Comparison of ENCODE assay signal across 39 cellular contexts in the genomic region with DNA sequence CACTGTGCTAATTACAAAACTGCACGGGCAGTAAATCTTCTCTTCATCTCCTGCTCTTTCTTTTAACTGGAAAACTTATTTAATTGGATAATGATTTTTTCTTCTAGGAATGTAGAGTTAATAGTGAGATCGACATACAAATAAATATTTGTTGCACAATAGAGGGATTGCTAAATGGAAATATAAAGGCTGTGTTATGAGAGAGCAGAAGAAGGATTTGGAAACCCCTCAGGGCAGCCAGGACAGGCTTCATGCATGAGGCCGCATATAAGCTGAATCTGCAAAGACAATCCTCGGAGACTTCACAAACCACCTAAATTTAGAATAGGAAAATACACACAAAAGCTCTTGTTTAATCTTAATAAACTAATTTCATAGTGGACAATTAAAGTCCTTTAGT. TPM values are rescaled to one million over a fixed set of nuclear protein-coding genes. Genes with fewer than 3 reads are reported as not detected.
"Had no signal": no experiment of that assay in that cellular context is flagged by ENCODE, and none has a peak within 500 bp of the region (broad histone marks: within the 10 kb centered on the region; RNA-seq: fewer than 3 reads in every experiment).

No MANE protein-coding gene starts in this region.

- DNase-seq: activated B cell treated with CpG ODN at 0.5 μM for 24 hours; activated CD4-positive, alpha-beta memory T cell treated with anti-CD3 and anti-CD28 coated beads for 36 hours; activated CD4-positive, alpha-beta T cell treated with anti-CD3 and anti-CD28 coated beads for 4 hours; activated CD4-positive, alpha-beta T cell treated with anti-CD3 and anti-CD28 coated beads, Interleukin-2, amount 10 ng/mL, durations not matched to agents 24 days and 14 days; activated CD4-positive, alpha-beta T cell treated with anti-CD3 and anti-CD28 coated beads, Interleukin-2, amount 50 U/mL, for 1 hour; activated CD4-positive, alpha-beta T cell treated with anti-CD3 and anti-CD28 coated beads, Interleukin-2, amount 50 U/mL, for 4 hours; activated CD4-positive, CD25-positive, alpha-beta regulatory T cell treated with anti-CD3 and anti-CD28 coated beads, Interleukin-2, amount 50 U/mL, for 72 hours; activated CD8-positive, alpha-beta memory T cell treated with anti-CD3 and anti-CD28 coated beads, Interleukin-2, amount 50 U/mL, for 4 hours; activated CD8-positive, alpha-beta T cell treated with anti-CD3 and anti-CD28 coated beads for 36 hours; activated effector memory CD4-positive, alpha-beta T cell treated with anti-CD3 and anti-CD28 coated beads, Interleukin-2, amount 50 U/mL, for 16 hours; activated gamma-delta T cell treated with Interleukin-2 at 50 U/mL for 16 hours; activated naive CD4-positive, alpha-beta T cell; activated naive CD4-positive, alpha-beta T cell treated with anti-CD3 and anti-CD28 coated beads for 36 hours; activated naive CD4-positive, alpha-beta T cell treated with anti-CD3 and anti-CD28 coated beads, Interleukin-2, amount 50 U/mL, for 16 hours; activated naive CD8-positive, alpha-beta T cell treated with anti-CD3 and anti-CD28 coated beads for 36 hours; activated T-cell treated with anti-CD3 and anti-CD28 coated beads for 4 hours; activated T-cell treated with anti-CD3 and anti-CD28 coated beads, Interleukin-2, amount 50 U/mL, for 1 hour; activated T-cell treated with anti-CD3 and anti-CD28 coated beads, Interleukin-2, amount 50 U/mL, for 4 hours; activated T-cell treated with anti-CD3 and anti-CD28 coated beads, Interleukin-2, amount 50 U/mL, for 72 hours; adrenal gland; amniotic stem cell; aorta; body of pancreas; brain microvascular endothelial cell; central memory CD4-positive, alpha-beta T cell; T-helper 1 cell; T-helper 2 cell; T-helper 9 cell had no signal

- H3K4me3 ChIP-seq: adrenal gland, body of pancreas, breast epithelium had no signal

- H3K27me3 Mint-ChIP-seq: activated B cell treated with CpG ODN at 0.5 μM for 24 hours; activated CD4-positive, alpha-beta memory T cell treated with anti-CD3 and anti-CD28 coated beads for 36 hours; activated CD8-positive, alpha-beta T cell treated with anti-CD3 and anti-CD28 coated beads for 36 hours; activated naive CD8-positive, alpha-beta T cell treated with anti-CD3 and anti-CD28 coated beads for 36 hours; activated T-helper 17 cell treated with anti-CD3 and anti-CD28 coated beads, Interleukin-2, amount 50 U/mL, for 72 hours had no signal

- H3K36me3 Mint-ChIP-seq: activated CD4-positive, alpha-beta memory T cell treated with anti-CD3 and anti-CD28 coated beads for 36 hours; activated naive CD4-positive, alpha-beta T cell treated with anti-CD3 and anti-CD28 coated beads, Interleukin-2, amount 50 U/mL, for 72 hours; activated naive CD8-positive, alpha-beta T cell treated with anti-CD3 and anti-CD28 coated beads for 36 hours had no signal

- ATAC-seq: activated CD8-positive, alpha-beta T cell treated with anti-CD3 and anti-CD28 coated beads for 36 hours; activated naive CD4-positive, alpha-beta T cell treated with anti-CD3 and anti-CD28 coated beads, Interleukin-2, amount 50 U/mL, for 72 hours; activated T-cell treated with anti-CD3 and anti-CD28 coated beads, Interleukin-2, amount 50 U/mL, for 4 hours; activated T-cell treated with anti-CD3 and anti-CD28 coated beads, Interleukin-2, amount 50 U/mL, for 72 hours; activated T-helper 17 cell treated with anti-CD3 and anti-CD28 coated beads, Interleukin-2, amount 50 U/mL, for 72 hours; body of pancreas had no signal

- H3K4me1 Mint-ChIP-seq: activated CD4-positive, alpha-beta T cell treated with anti-CD3 and anti-CD28 coated beads, Interleukin-2, amount 10 ng/mL, durations not matched to agents 24 days and 14 days; activated naive CD8-positive, alpha-beta T cell treated with anti-CD3 and anti-CD28 coated beads for 36 hours; activated T-helper 17 cell treated with anti-CD3 and anti-CD28 coated beads, Interleukin-2, amount 50 U/mL, for 72 hours had no signal

- H3K27me3 ChIP-seq: adrenal gland, body of pancreas, brain microvascular endothelial cell, breast epithelium had no signal

- H3K4me1 ChIP-seq: adrenal gland, body of pancreas, breast epithelium had no signal

- H3K4me3 Mint-ChIP-seq: activated B cell treated with CpG ODN at 0.5 μM for 24 hours; activated CD4-positive, alpha-beta memory T cell treated with anti-CD3 and anti-CD28 coated beads for 36 hours; activated CD4-positive, alpha-beta T cell treated with anti-CD3 and anti-CD28 coated beads, Interleukin-2, amount 10 ng/mL, durations not matched to agents 24 days and 14 days; activated CD8-positive, alpha-beta T cell treated with anti-CD3 and anti-CD28 coated beads for 36 hours; activated naive CD4-positive, alpha-beta T cell treated with anti-CD3 and anti-CD28 coated beads for 36 hours; activated naive CD8-positive, alpha-beta T cell treated with anti-CD3 and anti-CD28 coated beads for 36 hours; activated T-cell treated with anti-CD3 and anti-CD28 coated beads, Interleukin-2, amount 50 U/mL, for 4 hours; activated T-cell treated with anti-CD3 and anti-CD28 coated beads, Interleukin-2, amount 50 U/mL, for 72 hours; activated T-helper 1 cell treated with anti-CD3 and anti-CD28 coated beads, Interleukin-12 subunit alpha, Interleukin-12 subunit beta, Interleukin-2, Interleukin-4 antibody, amounts not matched to agents 30 ng/mL and 10 ng/mL and 1 ng/mL, durations not matched to agents 14 hours and 24 hours and 36 hours; activated T-helper 17 cell treated with anti-CD3 and anti-CD28 coated beads, Interleukin-2, amount 50 U/mL, for 72 hours; T-helper 1 cell treated with Interleukin-12 subunit alpha and Interleukin-12 subunit beta and Interleukin-4 antibody, amounts not matched to agents 30 μg/mL and 1 μg/mL, for 36 hours; T-helper 2 cell treated with Interferon-gamma antibody and Interleukin-4, amounts not matched to agents 5 μg/mL and 100 μg/mL, for 36 hours had no signal

- H3K27ac Mint-ChIP-seq: activated B cell treated with CpG ODN at 0.5 μM for 24 hours; activated CD4-positive, alpha-beta memory T cell treated with anti-CD3 and anti-CD28 coated beads for 36 hours; activated CD4-positive, alpha-beta T cell treated with anti-CD3 and anti-CD28 coated beads, Interleukin-2, amount 10 ng/mL, durations not matched to agents 24 days and 14 days; activated CD8-positive, alpha-beta T cell treated with anti-CD3 and anti-CD28 coated beads for 36 hours; activated naive CD4-positive, alpha-beta T cell treated with anti-CD3 and anti-CD28 coated beads for 36 hours; activated naive CD4-positive, alpha-beta T cell treated with anti-CD3 and anti-CD28 coated beads, Interleukin-2, amount 50 U/mL, for 72 hours; activated naive CD8-positive, alpha-beta T cell treated with anti-CD3 and anti-CD28 coated beads for 36 hours; activated T-cell treated with anti-CD3 and anti-CD28 coated beads, Interleukin-2, amount 50 U/mL, for 72 hours; activated T-helper 1 cell treated with anti-CD3 and anti-CD28 coated beads, Interleukin-12 subunit alpha, Interleukin-12 subunit beta, Interleukin-2, Interleukin-4 antibody, amounts not matched to agents 30 ng/mL and 10 ng/mL and 1 ng/mL, durations not matched to agents 14 hours and 24 hours and 36 hours; activated T-helper 17 cell treated with anti-CD3 and anti-CD28 coated beads, Interleukin-2, amount 50 U/mL, for 72 hours; T-helper 1 cell treated with Interleukin-12 subunit alpha and Interleukin-12 subunit beta and Interleukin-4 antibody, amounts not matched to agents 30 μg/mL and 1 μg/mL, for 36 hours; T-helper 2 cell treated with Interferon-gamma antibody and Interleukin-4, amounts not matched to agents 5 μg/mL and 100 μg/mL, for 36 hours had no signal

- H3K9me3 ChIP-seq: adrenal gland, body of pancreas, breast epithelium had no signal

- H3K9me3 Mint-ChIP-seq: activated CD4-positive, alpha-beta memory T cell treated with anti-CD3 and anti-CD28 coated beads for 36 hours; activated CD4-positive, alpha-beta T cell treated with anti-CD3 and anti-CD28 coated beads, Interleukin-2, amount 10 ng/mL, durations not matched to agents 24 days and 14 days; activated CD8-positive, alpha-beta T cell treated with anti-CD3 and anti-CD28 coated beads for 36 hours; activated naive CD4-positive, alpha-beta T cell treated with anti-CD3 and anti-CD28 coated beads for 36 hours; activated naive CD4-positive, alpha-beta T cell treated with anti-CD3 and anti-CD28 coated beads, Interleukin-2, amount 50 U/mL, for 72 hours; activated naive CD8-positive, alpha-beta T cell treated with anti-CD3 and anti-CD28 coated beads for 36 hours; activated T-cell treated with anti-CD3 and anti-CD28 coated beads, Interleukin-2, amount 50 U/mL, for 4 hours; activated T-cell treated with anti-CD3 and anti-CD28 coated beads, Interleukin-2, amount 50 U/mL, for 72 hours; activated T-helper 1 cell treated with anti-CD3 and anti-CD28 coated beads, Interleukin-12 subunit alpha, Interleukin-12 subunit beta, Interleukin-2, Interleukin-4 antibody, amounts not matched to agents 30 ng/mL and 10 ng/mL and 1 ng/mL, durations not matched to agents 14 hours and 24 hours and 36 hours; activated T-helper 17 cell treated with anti-CD3 and anti-CD28 coated beads, Interleukin-2, amount 50 U/mL, for 72 hours; T-helper 1 cell treated with Interleukin-12 subunit alpha and Interleukin-12 subunit beta and Interleukin-4 antibody, amounts not matched to agents 30 μg/mL and 1 μg/mL, for 36 hours; T-helper 2 cell treated with Interferon-gamma antibody and Interleukin-4, amounts not matched to agents 5 μg/mL and 100 μg/mL, for 36 hours had no signal

- H3K36me3 ChIP-seq: adrenal gland, brain microvascular endothelial cell, breast epithelium had no signal

- H3K27ac ChIP-seq: adrenal gland, body of pancreas, brain microvascular endothelial cell, breast epithelium, VCaP had no signal

RNA-seq across cellular contexts. Expression of a gene that starts 2.9 kb away (rescaled TPM):
- total RNA-seq: activated B cell treated with CpG ODN at 0.5 μM for 24 hours; activated CD4-positive, alpha-beta memory T cell treated with anti-CD3 and anti-CD28 coated beads for 36 hours; activated CD4-positive, alpha-beta T cell treated with anti-CD3 and anti-CD28 coated beads, Interleukin-2, amount 10 ng/mL, durations not matched to agents 24 days and 14 days; activated CD8-positive, alpha-beta memory T cell treated with anti-CD3 and anti-CD28 coated beads for 36 hours; activated CD8-positive, alpha-beta T cell treated with anti-CD3 and anti-CD28 coated beads for 36 hours; activated naive CD4-positive, alpha-beta T cell treated with anti-CD3 and anti-CD28 coated beads for 36 hours; activated naive CD4-positive, alpha-beta T cell treated with anti-CD3 and anti-CD28 coated beads, Interleukin-2, amount 50 U/mL, for 72 hours; activated naive CD8-positive, alpha-beta T cell treated with anti-CD3 and anti-CD28 coated beads for 36 hours; activated T-cell treated with anti-CD3 and anti-CD28 coated beads, Interleukin-2, amount 50 U/mL, for 4 hours; activated T-cell treated with anti-CD3 and anti-CD28 coated beads, Interleukin-2, amount 50 U/mL, for 72 hours; activated T-helper 1 cell treated with anti-CD3 and anti-CD28 coated beads, Interleukin-12 subunit alpha, Interleukin-12 subunit beta, Interleukin-2, Interleukin-4 antibody, amounts not matched to agents 30 ng/mL and 10 ng/mL and 1 ng/mL, durations not matched to agents 14 hours and 24 hours and 36 hours; activated T-helper 17 cell treated with anti-CD3 and anti-CD28 coated beads, Interleukin-2, amount 50 U/mL, for 72 hours; adrenal gland; aorta; astrocyte; body of pancreas; breast epithelium; cardiac septum; cerebellum had no signal
- polyA plus RNA-seq: adrenal gland, aorta had no signal

RNA-seq across cellular contexts. Expression of a gene that starts 37.8 kb away (rescaled TPM):
- total RNA-seq: activated B cell treated with CpG ODN at 0.5 μM for 24 hours; activated CD4-positive, alpha-beta memory T cell treated with anti-CD3 and anti-CD28 coated beads for 36 hours; activated CD4-positive, alpha-beta T cell treated with anti-CD3 and anti-CD28 coated beads, Interleukin-2, amount 10 ng/mL, durations not matched to agents 24 days and 14 days; activated CD8-positive, alpha-beta memory T cell treated with anti-CD3 and anti-CD28 coated beads for 36 hours; activated CD8-positive, alpha-beta T cell treated with anti-CD3 and anti-CD28 coated beads for 36 hours; activated naive CD4-positive, alpha-beta T cell treated with anti-CD3 and anti-CD28 coated beads for 36 hours; activated naive CD4-positive, alpha-beta T cell treated with anti-CD3 and anti-CD28 coated beads, Interleukin-2, amount 50 U/mL, for 72 hours; activated naive CD8-positive, alpha-beta T cell treated with anti-CD3 and anti-CD28 coated beads for 36 hours; activated T-cell treated with anti-CD3 and anti-CD28 coated beads, Interleukin-2, amount 50 U/mL, for 4 hours; activated T-cell treated with anti-CD3 and anti-CD28 coated beads, Interleukin-2, amount 50 U/mL, for 72 hours; activated T-helper 1 cell treated with anti-CD3 and anti-CD28 coated beads, Interleukin-12 subunit alpha, Interleukin-12 subunit beta, Interleukin-2, Interleukin-4 antibody, amounts not matched to agents 30 ng/mL and 10 ng/mL and 1 ng/mL, durations not matched to agents 14 hours and 24 hours and 36 hours; activated T-helper 17 cell treated with anti-CD3 and anti-CD28 coated beads, Interleukin-2, amount 50 U/mL, for 72 hours; adrenal gland; aorta; astrocyte; body of pancreas; breast epithelium; cardiac septum; cerebellum had no signal
- polyA plus RNA-seq: adrenal gland, aorta had no signal

RNA-seq across cellular contexts. Expression of a gene that starts 51.9 kb away (rescaled TPM):
- total RNA-seq: activated CD4-positive, alpha-beta memory T cell treated with anti-CD3 and anti-CD28 coated beads for 36 hours; activated CD4-positive, alpha-beta T cell treated with anti-CD3 and anti-CD28 coated beads, Interleukin-2, amount 10 ng/mL, durations not matched to agents 24 days and 14 days; activated CD8-positive, alpha-beta memory T cell treated with anti-CD3 and anti-CD28 coated beads for 36 hours; activated CD8-positive, alpha-beta T cell treated with anti-CD3 and anti-CD28 coated beads for 36 hours; activated naive CD4-positive, alpha-beta T cell treated with anti-CD3 and anti-CD28 coated beads for 36 hours; activated naive CD4-positive, alpha-beta T cell treated with anti-CD3 and anti-CD28 coated beads, Interleukin-2, amount 50 U/mL, for 72 hours; activated naive CD8-positive, alpha-beta T cell treated with anti-CD3 and anti-CD28 coated beads for 36 hours; activated T-cell treated with anti-CD3 and anti-CD28 coated beads, Interleukin-2, amount 50 U/mL, for 4 hours; activated T-cell treated with anti-CD3 and anti-CD28 coated beads, Interleukin-2, amount 50 U/mL, for 72 hours; activated T-helper 1 cell treated with anti-CD3 and anti-CD28 coated beads, Interleukin-12 subunit alpha, Interleukin-12 subunit beta, Interleukin-2, Interleukin-4 antibody, amounts not matched to agents 30 ng/mL and 10 ng/mL and 1 ng/mL, durations not matched to agents 14 hours and 24 hours and 36 hours; activated T-helper 17 cell treated with anti-CD3 and anti-CD28 coated beads, Interleukin-2, amount 50 U/mL, for 72 hours had no signal
